18 cellular contexts compared by ENCODE assay signal in the genomic region with DNA sequence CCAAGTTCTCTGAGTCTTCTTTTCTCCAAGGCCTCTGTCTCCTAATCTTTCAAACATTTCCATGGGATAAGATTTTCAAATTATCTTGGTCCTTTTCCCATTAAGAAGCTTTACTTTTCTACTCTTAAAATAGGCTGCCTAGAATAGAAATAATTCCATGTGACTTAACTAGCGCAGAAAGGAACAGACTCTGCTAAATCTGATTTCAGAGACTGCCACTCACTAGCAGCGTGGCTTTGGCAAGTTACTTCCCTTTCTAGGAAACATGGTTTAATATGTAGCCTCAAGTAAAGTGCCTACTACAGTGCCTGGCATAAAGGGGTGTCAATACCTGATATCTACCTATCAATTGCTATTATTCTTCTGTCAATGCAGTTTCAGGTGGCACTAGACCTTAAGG.
"Had no signal": no experiment of that assay in that cellular context is flagged by ENCODE, and none has a peak within 500 bp of the region (broad histone marks: within the 10 kb centered on the region; RNA-seq: fewer than 3 reads in every experiment).

No MANE protein-coding gene starts in this region.

- H3K4me3 ChIP-seq: lower lobe of right lung, neural progenitor cell had no signal

- H3K36me3 ChIP-seq: lower lobe of right lung, neural progenitor cell had no signal

- H3K4me3 Mint-ChIP-seq: activated B cell treated with CpG ODN at 0.5 μM for 24 hours; activated CD4-positive, alpha-beta memory T cell treated with anti-CD3 and anti-CD28 coated beads for 36 hours; activated naive CD8-positive, alpha-beta T cell treated with anti-CD3 and anti-CD28 coated beads for 36 hours; naive thymus-derived CD8-positive, alpha-beta T cell; neural progenitor cell had no signal

- H3K27me3 Mint-ChIP-seq: activated B cell treated with CpG ODN at 0.5 μM for 24 hours; activated CD4-positive, alpha-beta memory T cell treated with anti-CD3 and anti-CD28 coated beads for 36 hours; activated naive CD8-positive, alpha-beta T cell treated with anti-CD3 and anti-CD28 coated beads for 36 hours; naive thymus-derived CD8-positive, alpha-beta T cell; progenitor cell of endocrine pancreas had no signal

- DNase-seq: activated B cell treated with CpG ODN at 0.5 μM for 24 hours; activated CD4-positive, alpha-beta memory T cell treated with anti-CD3 and anti-CD28 coated beads for 36 hours; activated CD4-positive, alpha-beta T cell treated with anti-CD3 and anti-CD28 coated beads for 48 hours; activated naive CD4-positive, alpha-beta T cell treated with Interleukin-2 at 50 U/mL for 16 hours; activated naive CD8-positive, alpha-beta T cell treated with anti-CD3 and anti-CD28 coated beads for 36 hours; activated T-cell treated with anti-CD3 and anti-CD28 coated beads, Interleukin-2, amount 50 U/mL, for 48 hours; cerebellar nuclear complex; cortex of kidney; erythroblast; lower lobe of right lung; naive thymus-derived CD8-positive, alpha-beta T cell; retina; stimulated activated CD4-positive, alpha-beta T cell treated with anti-CD3 and anti-CD28 coated beads, Interleukin-2, amount 100 ng/mL, for 48 hours; stimulated activated naive CD4-positive, alpha-beta T cell; T-helper 1 cell; T-helper 9 cell had no signal

- H3K4me2 ChIP-seq: neural progenitor cell had no signal

- ATAC-seq: naive thymus-derived CD8-positive, alpha-beta T cell had no signal

- H3K9me3 ChIP-seq: lower lobe of right lung had no signal

- H3K27ac Mint-ChIP-seq: activated B cell treated with CpG ODN at 0.5 μM for 24 hours; activated CD4-positive, alpha-beta memory T cell treated with anti-CD3 and anti-CD28 coated beads for 36 hours; activated naive CD8-positive, alpha-beta T cell treated with anti-CD3 and anti-CD28 coated beads for 36 hours; neural progenitor cell; progenitor cell of endocrine pancreas had no signal

- H3K36me3 Mint-ChIP-seq: activated CD4-positive, alpha-beta memory T cell treated with anti-CD3 and anti-CD28 coated beads for 36 hours; naive thymus-derived CD8-positive, alpha-beta T cell; neural progenitor cell had no signal

- H3K4me1 ChIP-seq: neural progenitor cell had no signal

- H3K27me3 ChIP-seq: neural progenitor cell had no signal

- H2AFZ ChIP-seq: neural progenitor cell had no signal

- H3K27ac ChIP-seq: lower lobe of right lung, neural progenitor cell had no signal
